In the genomic region with DNA sequence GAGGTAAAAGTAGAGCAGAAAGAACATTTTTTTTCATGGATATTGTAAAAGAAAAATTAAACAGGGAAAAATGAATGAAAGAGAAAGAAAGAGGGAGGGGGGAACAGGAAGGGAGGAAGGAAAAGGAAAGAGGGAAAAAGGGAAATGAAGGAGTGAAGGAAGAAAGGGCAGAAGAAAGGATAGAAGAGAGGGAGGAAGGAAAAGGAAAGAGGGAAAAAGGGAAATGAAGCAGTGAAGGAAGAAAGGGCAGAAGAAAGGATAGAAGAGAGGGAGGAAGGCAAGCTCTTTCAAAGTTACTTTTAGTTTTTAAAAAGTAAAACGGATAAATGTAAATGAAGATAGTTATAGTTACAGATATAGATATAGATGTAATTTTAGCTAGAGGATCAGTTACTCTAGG, we compare ENCODE assay signal across 11 cellular contexts.
"Had no signal": no experiment of that assay in that cellular context is flagged by ENCODE, and none has a peak within 500 bp of the region (broad histone marks: within the 10 kb centered on the region; RNA-seq: fewer than 3 reads in every experiment).

No MANE protein-coding gene starts in this region.

- DNase-seq: GM23248, GOT3, H7, H9, HCEC 1CT, HFFc6 had no signal

- H3K36me3 ChIP-seq: HAP-1 had no signal

- H3K4me1 ChIP-seq: HAP-1 had no signal

- H3K27ac ChIP-seq: GM23248 had no signal

- H2AFZ ChIP-seq: GM23248, GM23338 had no signal

- H3K4me3 ChIP-seq: GM23248, GM23338, HAP-1 had no signal

- FAIRE-seq: H1, H54 had no signal

- H3K4me2 ChIP-seq: GM23338 had no signal

- H3K9me3 ChIP-seq: HAP-1 had no signal

- ATAC-seq: GM23338, HCT116 had no signal

- H3K9ac ChIP-seq: GM23248 had no signal
